33 cellular contexts compared by ENCODE assay signal in the genomic region with DNA sequence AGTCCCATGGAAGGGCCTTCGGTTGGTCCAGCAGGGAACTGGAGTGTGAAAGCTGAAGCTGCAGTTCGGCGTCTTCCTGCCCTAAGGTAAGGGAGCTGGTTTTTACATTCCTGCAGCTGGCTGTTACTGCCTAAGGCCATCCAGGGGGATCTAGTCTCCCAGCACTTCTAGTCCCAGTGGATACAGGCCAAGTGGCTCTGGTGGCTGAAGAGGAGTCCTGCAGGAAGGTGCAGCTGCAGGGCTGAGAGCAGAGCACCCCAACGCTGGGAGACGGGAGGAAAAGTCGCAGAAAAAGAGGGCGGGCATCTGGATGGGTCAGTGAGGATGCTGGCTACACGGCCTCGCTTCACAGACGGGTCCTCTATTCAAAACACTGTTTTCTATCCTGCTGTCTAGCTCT.
DNase-seq lines count a peak whose midpoint lies in the region; ATAC-seq, FAIRE-seq and TF ChIP-seq lines count a peak whose summit lies in the region.
"Had no signal": no experiment of that assay in that cellular context is flagged by ENCODE, and none has a peak within 500 bp of the region (broad histone marks: within the 10 kb centered on the region; RNA-seq: fewer than 3 reads in every experiment).

No MANE protein-coding gene starts in this region.

- H3K9me3 ChIP-seq in left ventricle myocardium inferior (replicated peaks) (no peaks in the 10 kb centered on the region), HepG2 (ENCODE audit: low read length) (no peaks in the 10 kb centered on the region), stomach (no peaks in the 10 kb centered on the region)
- H3K9me3 ChIP-seq: ovary had no signal

- H3K9ac ChIP-seq in HepG2 (ENCODE audit: insufficient read depth, low read depth, low read length) = no peak overlapping the region

- no peak for ATAC-seq in Right ventricle myocardium inferior
- peak; percentile 87 for ATAC-seq in HepG2
- ATAC-seq: activated naive CD4-positive, alpha-beta T cell treated with anti-CD3 and anti-CD28 coated beads, Interleukin-2, amount 50 U/mL, for 72 hours had no signal

- DNase-seq in Right ventricle myocardium inferior (ENCODE audit: missing footprints) (peak; percentile 8), left ventricle myocardium inferior (no peak), brain microvascular endothelial cell (no peak), HepG2 (ENCODE audit: low spot score) (no peak), stomach (peak; percentile 11), NCI-H446 treated with DMSO at 0.1 percent for 48 hours (lab: John Stamatoyannopoulos, UW) (no peak), midbrain (lab: John Stamatoyannopoulos, UW) (no peak), cortex of kidney (lab: John Stamatoyannopoulos, UW) (no peak)
- DNase-seq: 8988T; activated CD4-positive, alpha-beta T cell treated with anti-CD3 and anti-CD28 coated beads, Interleukin-2, amount 10 ng/mL, durations not matched to agents 24 days and 14 days; activated effector memory CD4-positive, alpha-beta T cell treated with Interleukin-2 at 50 U/mL for 16 hours; activated T-cell treated with anti-CD3 and anti-CD28 coated beads, Interleukin-2, amount 50 U/mL, for 1 hour; amygdala; effector memory CD4-positive, alpha-beta T cell; erythroblast; GOT3; hypothalamus; KG1; NCI-H1417 treated with DMSO at 0.1 percent for 48 hours; NCI-H2081; NK-92 treated with Interleukin-12 subunit alpha and Interleukin-12 subunit beta, amount 100 ng/mL, for 24 hours; ovary; SHP77; stimulated activated naive CD4-positive, alpha-beta T cell treated with Interleukin-2 at 50 U/mL for 16 hours had no signal

- TF ChIP-seq EP300 in HepG2 (IDR thresholded peaks at IDR 0.05; ENCODE audit: low read depth in 2 of 2, low read length in 2 of 2) (no peak), HepG2 (CRISPR knock-in tag; IDR thresholded peaks at IDR 0.05; ENCODE audit: borderline replicate concordance) (no peak), stomach (IDR thresholded peaks at IDR 0.05) (no peak)

- H2AFZ ChIP-seq in HepG2 (ENCODE audit: low read length) = no peak overlapping the region

- CTCF ChIA-PET in HepG2 (lab: Yijun Ruan, JAX; ENCODE audit: low intra/inter-chr PET ratio, low total read pairs) = no interaction called here

- no peak for FAIRE-seq in HepG2 (lab: Jason Lieb, UNC)
- FAIRE-seq: bronchial epithelial cell, colon, HTR-8/SVneo, islet of Langerhans, urothelium cell line had no signal

- intact Hi-C loops in Right ventricle myocardium inferior (cut with DNase I) = no loop called here
- intact Hi-C loops in left ventricle myocardium inferior (cut with micrococcal nuclease) = no loop called here
- intact Hi-C loops in HepG2 (cut with micrococcal nuclease; ENCODE audit: unreplicated experiment) = no loop called here
- intact Hi-C loops in stomach (cut with DNase I; ENCODE audit: low total_unique reads) = loop anchor here (10.0 kb wide), 1 partner anchor 209 kb away; no protein-coding TSS in a partner anchor

- H3K4me1 ChIP-seq in left ventricle myocardium inferior (no peaks in the 10 kb centered on the region), HepG2 (ENCODE audit: insufficient read depth, low read length) (no peaks in the 10 kb centered on the region), stomach (no peaks in the 10 kb centered on the region)

- BruUV-seq in HepG2 (replicated peaks; lab: Mats Ljungman, UMichigan) = no TSS peak

- POLR2A ChIA-PET in HepG2 (lab: Yijun Ruan, JAX) = no interaction called here

- H3K79me2 ChIP-seq in HepG2 (ENCODE audit: insufficient read depth, low read length) = no peaks in the 10 kb centered on the region

- 50% methylated on average over 10 of the region's 10 CpGs for WGBS in HepG2 (ENCODE audit: low lambda C conversion rate)
- WGBS in stomach, 5 donors = 77 to 87% (median 77%) methylated on average over 10 of the region's 10 CpGs

- no peak for TF ChIP-seq RAD21 in HepG2 (CRISPR knock-in tag; IDR thresholded peaks at IDR 0.05)

- no peaks in the 10 kb centered on the region for H3K36me3 ChIP-seq in left ventricle myocardium inferior
- no peaks in the 10 kb centered on the region for H3K36me3 ChIP-seq in brain microvascular endothelial cell (replicated peaks)
- no peaks in the 10 kb centered on the region for H3K36me3 ChIP-seq in HepG2 (replicated peaks in 1 of 2; ENCODE audit: control insufficient read depth in 1 of 2, insufficient read depth in 2 of 2, low read length in 2 of 2)
- H3K36me3 ChIP-seq in stomach = no peaks in the 10 kb centered on the region
- H3K36me3 ChIP-seq: ovary had no signal

- TF ChIP-seq POLR2A in HepG2 (IDR thresholded peaks at IDR 0.05; ENCODE audit: insufficient read depth in 1 of 2, low read depth in 2 of 2, low read length in 2 of 2) (no peak), stomach (IDR thresholded peaks at IDR 0.05) (no peak)

- H3K4me2 ChIP-seq in HepG2 (ENCODE audit: low read depth, low read length) = no peak overlapping the region

- no peak overlapping the region for H3K27ac ChIP-seq in left ventricle myocardium inferior (replicated peaks)
- H3K27ac ChIP-seq in brain microvascular endothelial cell = no peak overlapping the region
- no peak overlapping the region for H3K27ac ChIP-seq in HepG2 (ENCODE audit: extremely low read length, insufficient read depth, low read length)
- H3K27ac ChIP-seq in stomach = no peak overlapping the region
- H3K27ac ChIP-seq: C4-2B, ovary, skin epidermis, VCaP had no signal

- TF ChIP-seq CTCF in left ventricle myocardium inferior (IDR thresholded peaks at IDR 0.05; ENCODE audit: borderline replicate concordance) (no peak), brain microvascular endothelial cell (IDR thresholded peaks at IDR 0.05; ENCODE audit: low read depth, low read length, missing control alignments) (peak; percentile 22), HepG2 (CRISPR knock-in tag; IDR thresholded peaks at IDR 0.05) (no peak), stomach (IDR thresholded peaks at IDR 0.05) (no peak)

- H3K27me3 ChIP-seq in left ventricle myocardium inferior (ENCODE audit: low read depth) (no peaks in the 10 kb centered on the region), brain microvascular endothelial cell (replicated peaks) (no peaks in the 10 kb centered on the region), HepG2 (ENCODE audit: control insufficient read depth in 1 of 2, insufficient read depth in 2 of 2, low read length in 2 of 2) (peaks cover 0 to 2% of the 10 kb centered on the region in 2 experiments; a peak in 2 of 5 replicates), stomach (no peaks in the 10 kb centered on the region)
- H3K27me3 ChIP-seq: ovary had no signal

- H3K4me3 ChIP-seq in left ventricle myocardium inferior = no peak overlapping the region
- H3K4me3 ChIP-seq in brain microvascular endothelial cell (ENCODE audit: low read depth, low read length) = no peak overlapping the region
- no peak overlapping the region for H3K4me3 ChIP-seq in HepG2 (replicated peaks in 1 of 3; ENCODE audit: insufficient read depth in 1 of 3, low read depth in 2 of 3, low read length in 3 of 3)
- H3K4me3 ChIP-seq in stomach = no peak overlapping the region
- H3K4me3 ChIP-seq: ovary, skin epidermis had no signal

- H4K20me1 ChIP-seq in HepG2 (ENCODE audit: insufficient read depth, low read length) = no peaks in the 10 kb centered on the region

- in situ Hi-C loops in brain microvascular endothelial cell (cut with HindIII; ENCODE audit: low pct_ligation_motif_present, low sequenced_read_pairs) (no loop called here), HepG2 (cut with HindIII; ENCODE audit: extremely low pct_ligation_motif_present, low pct_unique_long_range_greater_than_20kb) (no loop called here)

TF ChIP-seq in HepG2, 621 proteins besides CTCF, POLR2A, EP300 and RAD21 (continues in another document):
- TF ChIP-seq MYC (CRISPR knock-in tag; IDR thresholded peaks at IDR 0.05; ENCODE audit: borderline replicate concordance) = no peak
- no peak for TF ChIP-seq STAT6 (CRISPR knock-in tag; IDR thresholded peaks at IDR 0.05; ENCODE audit: borderline replicate concordance)
- no peak for TF ChIP-seq CCAR2 (optimal IDR thresholded peaks at IDR 0.05; ENCODE audit: low read depth, low read length)
- TF ChIP-seq ZNF207 (IDR thresholded peaks at IDR 0.05; ENCODE audit: borderline replicate concordance) = no peak
- no peak for TF ChIP-seq ELF1 (CRISPR knock-in tag; IDR thresholded peaks at IDR 0.05)
- TF ChIP-seq AHR (CRISPR knock-in tag; IDR thresholded peaks at IDR 0.05) = no peak
- no peak for TF ChIP-seq ZNF800 (CRISPR knock-in tag; IDR thresholded peaks at IDR 0.05)
- TF ChIP-seq WIZ (CRISPR knock-in tag; IDR thresholded peaks at IDR 0.05) = no peak
- no peak for TF ChIP-seq TAF15 (IDR thresholded peaks at IDR 0.05; ENCODE audit: low read depth, low read length, poor library complexity, severe bottlenecking)

Comparison
In these comparisons a context has a peak if more than half of its experiments do, and no peak if none do; other contexts are left out.
1. DNase-seq: peak in Right ventricle myocardium inferior (single experiment) and stomach (single experiment); none in left ventricle myocardium inferior (single experiment), brain microvascular endothelial cell (single experiment), HepG2 (single experiment), NCI-H446 treated with DMSO at 0.1 percent for 48 hours (single experiment), midbrain (single experiment) and cortex of kidney (single experiment).